28 cellular contexts compared by ENCODE assay signal in genomic region chr15:46410681-46411080, GRCh38.
"Had no signal": no experiment of that assay in that cellular context is flagged by ENCODE, and none has a peak within 500 bp of the region (broad histone marks: within the 10 kb centered on the region; RNA-seq: fewer than 3 reads in every experiment).

No MANE protein-coding gene starts in this region.

- H3K27me3 ChIP-seq: heart right ventricle, hepatocyte, left lung, neural progenitor cell, neutrophil, right atrium auricular region, stomach, testis, thyroid gland, transverse colon, upper lobe of left lung, vagina had no signal

- H3K27ac Mint-ChIP-seq: naive thymus-derived CD4-positive, alpha-beta T cell; natural killer cell treated with Interleukin-12 subunit alpha and Interleukin-12 subunit beta and Interleukin-15 and Interleukin-18, amount 100 ng/mL, for 72 hours; neural progenitor cell; stimulated activated naive B cell treated with anti-CD40 and anti-IgM and Interleukin-4, amounts not matched to agents 10 μg/mL and 1 μg/mL and 100 μg/mL, for 72 hours had no signal

- H3K36me3 ChIP-seq: heart right ventricle, left lung, neural progenitor cell, neutrophil, right atrium auricular region, stomach, thyroid gland, transverse colon, upper lobe of left lung, vagina had no signal

- H3K4me1 ChIP-seq: left lung, parathyroid adenoma, stomach, testis, thyroid gland, transverse colon, upper lobe of left lung, vagina had no signal

- DNase-seq: heart right ventricle; islet precursor cell; left lung; mesendoderm; mucosa of descending colon; naive thymus-derived CD4-positive, alpha-beta T cell; occipital lobe; stimulated activated CD4-positive, alpha-beta T cell treated with anti-CD3 and anti-CD28 coated beads, Interleukin-12 subunit alpha, Interleukin-12 subunit beta, amount 100 ng/mL, for 4 hours; stimulated activated CD4-positive, alpha-beta T cell treated with anti-CD3 and anti-CD28 coated beads, Interleukin-15, amount 100 ng/mL, for 24 hours; stimulated activated CD4-positive, alpha-beta T cell treated with anti-CD3 and anti-CD28 coated beads, Interleukin-2, amount 100 ng/mL, for 24 hours; stimulated activated CD4-positive, alpha-beta T cell treated with anti-CD3 and anti-CD28 coated beads, Interleukin-4, amount 100 ng/mL, for 1 hour; stimulated activated naive B cell treated with anti-CD40 and anti-IgM and Interleukin-4, amounts not matched to agents 10 μg/mL and 1 μg/mL and 100 μg/mL, for 72 hours; stimulated activated naive CD8-positive, alpha-beta T cell treated with anti-CD3 and anti-CD28 coated beads, Interleukin-15, Interleukin-2, amounts not matched to agents 100 U/mL and 50 U/mL, for 24 hours; stomach; testis; thyroid gland; transverse colon; upper lobe of left lung had no signal

- H3K4me3 Mint-ChIP-seq: naive thymus-derived CD4-positive, alpha-beta T cell; natural killer cell treated with Interleukin-12 subunit alpha and Interleukin-12 subunit beta and Interleukin-15 and Interleukin-18, amount 100 ng/mL, for 72 hours; neural progenitor cell; stimulated activated naive B cell treated with anti-CD40 and anti-IgM and Interleukin-4, amounts not matched to agents 10 μg/mL and 1 μg/mL and 100 μg/mL, for 72 hours had no signal

- H3K79me2 ChIP-seq: hepatocyte, parathyroid adenoma had no signal

- H3K4me1 Mint-ChIP-seq: naive thymus-derived CD4-positive, alpha-beta T cell; stimulated activated naive B cell treated with anti-CD40 and anti-IgM and Interleukin-4, amounts not matched to agents 10 μg/mL and 1 μg/mL and 100 μg/mL, for 72 hours had no signal

- H2AFZ ChIP-seq: hepatocyte, neural progenitor cell, parathyroid adenoma had no signal

- H3K27me3 Mint-ChIP-seq: natural killer cell treated with Interleukin-12 subunit alpha and Interleukin-12 subunit beta and Interleukin-15 and Interleukin-18, amount 100 ng/mL, for 72 hours; stimulated activated naive B cell treated with anti-CD40 and anti-IgM and Interleukin-4, amounts not matched to agents 10 μg/mL and 1 μg/mL and 100 μg/mL, for 72 hours had no signal

- H3K4me2 ChIP-seq: hepatocyte, neural progenitor cell had no signal

- H3K9me3 Mint-ChIP-seq: neural progenitor cell had no signal

- H3K27ac ChIP-seq: heart right ventricle, hepatocyte, left lung, neural progenitor cell, neutrophil, parathyroid adenoma, right atrium auricular region, skin epidermis, stomach, testis, thyroid gland, transverse colon, upper lobe of left lung, vagina had no signal

- ATAC-seq: left lung; mucosa of descending colon; naive thymus-derived CD4-positive, alpha-beta T cell; natural killer cell treated with Interleukin-12 subunit alpha and Interleukin-12 subunit beta and Interleukin-15 and Interleukin-18, amount 100 ng/mL, for 72 hours; sciatic nerve; stimulated activated naive B cell treated with anti-CD40 and anti-IgM and Interleukin-4, amounts not matched to agents 10 μg/mL and 1 μg/mL and 100 μg/mL, for 72 hours; stimulated activated naive CD8-positive, alpha-beta T cell treated with anti-CD3 and anti-CD28 coated beads, Interleukin-15, Interleukin-2, amounts not matched to agents 100 U/mL and 50 U/mL, for 24 hours had no signal

- H3K4me3 ChIP-seq: heart right ventricle, hepatocyte, left lung, lung, mucosa of descending colon, neural progenitor cell, right atrium auricular region, skin epidermis, stomach, testis, thyroid gland, transverse colon, upper lobe of left lung, vagina had no signal

- H3K36me3 Mint-ChIP-seq: naive thymus-derived CD4-positive, alpha-beta T cell; natural killer cell treated with Interleukin-12 subunit alpha and Interleukin-12 subunit beta and Interleukin-15 and Interleukin-18, amount 100 ng/mL, for 72 hours; neural progenitor cell; stimulated activated naive B cell treated with anti-CD40 and anti-IgM and Interleukin-4, amounts not matched to agents 10 μg/mL and 1 μg/mL and 100 μg/mL, for 72 hours had no signal
